1 cellular context compared by ENCODE assay signal in the genomic region with DNA sequence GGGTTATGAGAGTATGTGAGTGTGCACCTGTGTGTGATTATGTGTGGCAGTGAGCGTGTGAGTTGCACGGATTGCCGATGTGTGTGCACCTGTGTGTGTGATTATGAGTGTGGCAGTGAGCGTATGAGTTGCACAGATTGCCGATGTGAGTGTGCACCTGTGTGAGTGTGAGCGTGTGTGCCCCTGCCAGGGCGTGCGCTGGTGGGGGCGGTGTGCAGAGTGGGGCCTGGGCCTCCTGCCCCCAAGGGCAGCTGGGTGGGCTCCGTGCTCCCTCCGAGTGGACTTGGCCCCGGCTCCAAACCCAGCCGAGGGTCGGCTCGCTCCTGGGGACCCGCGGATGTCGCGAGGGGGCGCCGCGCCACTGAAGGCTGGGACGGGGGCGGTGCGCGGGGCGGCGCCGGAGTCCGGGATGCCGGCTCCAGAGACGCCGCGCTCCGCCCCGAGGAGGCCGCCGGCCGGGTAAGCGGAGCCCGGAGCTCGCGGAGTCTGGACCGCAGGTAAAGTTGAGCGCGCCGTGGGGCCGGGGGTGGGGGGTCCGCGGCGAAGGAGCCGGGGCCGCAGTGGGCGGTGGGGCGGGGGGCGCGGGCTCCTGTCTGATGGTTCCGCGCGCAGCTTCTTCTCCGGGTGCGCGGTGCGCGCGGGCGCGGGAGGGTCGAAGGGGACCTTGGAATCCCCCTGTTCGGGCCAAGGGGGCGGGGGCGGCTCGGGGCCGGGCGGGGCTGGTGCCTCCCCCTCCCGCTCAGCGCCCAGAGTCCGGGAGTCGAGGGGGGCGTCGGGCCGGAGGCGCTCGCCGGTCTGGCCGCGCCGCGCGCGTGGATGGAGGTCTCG.
TF ChIP-seq lines count a peak whose summit lies in the region.

A gene with protein sequence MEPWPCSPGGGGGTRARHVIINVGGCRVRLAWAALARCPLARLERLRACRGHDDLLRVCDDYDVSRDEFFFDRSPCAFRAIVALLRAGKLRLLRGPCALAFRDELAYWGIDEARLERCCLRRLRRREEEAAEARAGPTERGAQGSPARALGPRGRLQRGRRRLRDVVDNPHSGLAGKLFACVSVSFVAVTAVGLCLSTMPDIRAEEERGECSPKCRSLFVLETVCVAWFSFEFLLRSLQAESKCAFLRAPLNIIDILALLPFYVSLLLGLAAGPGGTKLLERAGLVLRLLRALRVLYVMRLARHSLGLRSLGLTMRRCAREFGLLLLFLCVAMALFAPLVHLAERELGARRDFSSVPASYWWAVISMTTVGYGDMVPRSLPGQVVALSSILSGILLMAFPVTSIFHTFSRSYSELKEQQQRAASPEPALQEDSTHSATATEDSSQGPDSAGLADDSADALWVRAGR (plus strand): TSS at position 421 of the 828 bp plus-strand sequence. CDS start 65,730 bp downstream, outside the sequence.

TF ChIP-seq in HEK293, 187 proteins besides CTCF, POLR2A, EP300 and RAD21 (continued from another document):
- TF ChIP-seq, protein P1, sequence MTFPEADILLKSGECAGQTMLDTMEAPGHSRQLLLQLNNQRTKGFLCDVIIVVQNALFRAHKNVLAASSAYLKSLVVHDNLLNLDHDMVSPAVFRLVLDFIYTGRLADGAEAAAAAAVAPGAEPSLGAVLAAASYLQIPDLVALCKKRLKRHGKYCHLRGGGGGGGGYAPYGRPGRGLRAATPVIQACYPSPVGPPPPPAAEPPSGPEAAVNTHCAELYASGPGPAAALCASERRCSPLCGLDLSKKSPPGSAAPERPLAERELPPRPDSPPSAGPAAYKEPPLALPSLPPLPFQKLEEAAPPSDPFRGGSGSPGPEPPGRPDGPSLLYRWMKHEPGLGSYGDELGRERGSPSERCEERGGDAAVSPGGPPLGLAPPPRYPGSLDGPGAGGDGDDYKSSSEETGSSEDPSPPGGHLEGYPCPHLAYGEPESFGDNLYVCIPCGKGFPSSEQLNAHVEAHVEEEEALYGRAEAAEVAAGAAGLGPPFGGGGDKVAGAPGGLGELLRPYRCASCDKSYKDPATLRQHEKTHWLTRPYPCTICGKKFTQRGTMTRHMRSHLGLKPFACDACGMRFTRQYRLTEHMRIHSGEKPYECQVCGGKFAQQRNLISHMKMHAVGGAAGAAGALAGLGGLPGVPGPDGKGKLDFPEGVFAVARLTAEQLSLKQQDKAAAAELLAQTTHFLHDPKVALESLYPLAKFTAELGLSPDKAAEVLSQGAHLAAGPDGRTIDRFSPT (tag by site-specific recombination; IDR thresholded peaks at IDR 0.05): peak; percentile 41; the same call in 1 of the 2 replicates
- TF ChIP-seq ZNF777 (tag by site-specific recombination; IDR thresholded peaks at IDR 0.05; ENCODE audit: borderline replicate concordance) (peak; percentile 42; the same call in 1 of the 2 replicates), ZNF221 (tag by site-specific recombination; IDR thresholded peaks at IDR 0.05; ENCODE audit: borderline replicate concordance) (no peak), ZSCAN30 (tag by site-specific recombination; IDR thresholded peaks at IDR 0.05) (0 out of 2 replicates have a peak, but pooled peaks have one; percentile 49), GLIS2 (tag by site-specific recombination; IDR thresholded peaks at IDR 0.05) (peak; percentile 52; the same call in 1 of the 2 replicates), SCRT2 (tag by site-specific recombination; IDR thresholded peaks at IDR 0.05) (peak; percentile 73), SCRT1 (tag by site-specific recombination; IDR thresholded peaks at IDR 0.05; ENCODE audit: borderline replicate concordance) (peak; percentile 70), ZFP41 (tag by site-specific recombination; IDR thresholded peaks at IDR 0.05; ENCODE audit: borderline replicate concordance) (no peak), ZFHX2 (tag by site-specific recombination; conservative IDR thresholded peaks at IDR 0.05) (peak; percentile 52; the same call in 1 of the 2 replicates), ZBTB17 (tag by site-specific recombination; IDR thresholded peaks at IDR 0.05) (peak; percentile 39; the same call in 1 of the 2 replicates), ZBTB20 (tag by site-specific recombination; IDR thresholded peaks at IDR 0.05) (peak; percentile 15; the same call in 1 of the 2 replicates)
- TF ChIP-seq, protein P2, sequence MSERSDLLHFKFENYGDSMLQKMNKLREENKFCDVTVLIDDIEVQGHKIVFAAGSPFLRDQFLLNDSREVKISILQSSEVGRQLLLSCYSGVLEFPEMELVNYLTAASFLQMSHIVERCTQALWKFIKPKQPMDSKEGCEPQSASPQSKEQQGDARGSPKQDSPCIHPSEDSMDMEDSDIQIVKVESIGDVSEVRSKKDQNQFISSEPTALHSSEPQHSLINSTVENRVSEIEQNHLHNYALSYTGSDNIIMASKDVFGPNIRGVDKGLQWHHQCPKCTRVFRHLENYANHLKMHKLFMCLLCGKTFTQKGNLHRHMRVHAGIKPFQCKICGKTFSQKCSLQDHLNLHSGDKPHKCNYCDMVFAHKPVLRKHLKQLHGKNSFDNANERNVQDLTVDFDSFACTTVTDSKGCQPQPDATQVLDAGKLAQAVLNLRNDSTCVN (tag by site-specific recombination; optimal IDR thresholded peaks at IDR 0.05): peak; percentile 40
- TF ChIP-seq, protein P3, sequence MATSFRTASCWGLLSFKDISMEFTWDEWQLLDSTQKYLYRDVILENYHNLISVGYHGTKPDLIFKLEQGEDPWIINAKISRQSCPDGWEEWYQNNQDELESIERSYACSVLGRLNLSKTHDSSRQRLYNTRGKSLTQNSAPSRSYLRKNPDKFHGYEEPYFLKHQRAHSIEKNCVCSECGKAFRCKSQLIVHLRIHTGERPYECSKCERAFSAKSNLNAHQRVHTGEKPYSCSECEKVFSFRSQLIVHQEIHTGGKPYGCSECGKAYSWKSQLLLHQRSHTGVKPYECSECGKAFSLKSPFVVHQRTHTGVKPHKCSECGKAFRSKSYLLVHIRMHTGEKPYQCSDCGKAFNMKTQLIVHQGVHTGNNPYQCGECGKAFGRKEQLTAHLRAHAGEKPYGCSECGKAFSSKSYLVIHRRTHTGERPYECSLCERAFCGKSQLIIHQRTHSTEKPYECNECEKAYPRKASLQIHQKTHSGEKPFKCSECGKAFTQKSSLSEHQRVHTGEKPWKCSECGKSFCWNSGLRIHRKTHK (tag by site-specific recombination; IDR thresholded peaks at IDR 0.05): no peak
- TF ChIP-seq, protein P4, sequence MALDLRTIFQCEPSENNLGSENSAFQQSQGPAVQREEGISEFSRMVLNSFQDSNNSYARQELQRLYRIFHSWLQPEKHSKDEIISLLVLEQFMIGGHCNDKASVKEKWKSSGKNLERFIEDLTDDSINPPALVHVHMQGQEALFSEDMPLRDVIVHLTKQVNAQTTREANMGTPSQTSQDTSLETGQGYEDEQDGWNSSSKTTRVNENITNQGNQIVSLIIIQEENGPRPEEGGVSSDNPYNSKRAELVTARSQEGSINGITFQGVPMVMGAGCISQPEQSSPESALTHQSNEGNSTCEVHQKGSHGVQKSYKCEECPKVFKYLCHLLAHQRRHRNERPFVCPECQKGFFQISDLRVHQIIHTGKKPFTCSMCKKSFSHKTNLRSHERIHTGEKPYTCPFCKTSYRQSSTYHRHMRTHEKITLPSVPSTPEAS (tag by site-specific recombination; IDR thresholded peaks at IDR 0.05): peak; percentile 82
- TF ChIP-seq, protein P5, sequence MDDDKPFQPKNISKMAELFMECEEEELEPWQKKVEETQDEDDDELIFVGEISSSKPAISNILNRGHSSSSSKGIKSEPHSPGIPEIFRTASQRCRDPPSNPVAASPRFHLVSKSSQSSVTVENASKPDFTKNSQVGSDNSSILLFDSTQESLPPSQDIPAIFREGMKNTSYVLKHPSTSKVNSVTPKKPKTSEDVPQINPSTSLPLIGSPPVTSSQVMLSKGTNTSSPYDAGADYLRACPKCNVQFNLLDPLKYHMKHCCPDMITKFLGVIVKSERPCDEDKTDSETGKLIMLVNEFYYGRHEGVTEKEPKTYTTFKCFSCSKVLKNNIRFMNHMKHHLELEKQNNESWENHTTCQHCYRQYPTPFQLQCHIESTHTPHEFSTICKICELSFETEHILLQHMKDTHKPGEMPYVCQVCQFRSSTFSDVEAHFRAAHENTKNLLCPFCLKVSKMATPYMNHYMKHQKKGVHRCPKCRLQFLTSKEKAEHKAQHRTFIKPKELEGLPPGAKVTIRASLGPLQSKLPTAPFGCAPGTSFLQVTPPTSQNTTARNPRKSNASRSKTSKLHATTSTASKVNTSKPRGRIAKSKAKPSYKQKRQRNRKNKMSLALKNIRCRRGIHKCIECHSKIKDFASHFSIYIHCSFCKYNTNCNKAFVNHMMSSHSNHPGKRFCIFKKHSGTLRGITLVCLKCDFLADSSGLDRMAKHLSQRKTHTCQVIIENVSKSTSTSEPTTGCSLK (tag by site-specific recombination; IDR thresholded peaks at IDR 0.05): peak; percentile 93; the same call in 1 of the 2 replicates
